ENCODE assay signal across 13 cellular contexts in genomic region chr5:142248853-142249462, GRCh38.
DNase-seq lines count a peak whose midpoint lies in the region; ATAC-seq and TF ChIP-seq lines count a peak whose summit lies in the region.
"Had no signal": no experiment of that assay in that cellular context is flagged by ENCODE, and none has a peak within 500 bp of the region (broad histone marks: within the 10 kb centered on the region; RNA-seq: fewer than 3 reads in every experiment).

No MANE protein-coding gene starts in this region.

- H3K23ac ChIP-seq in trophoblast cell (ENCODE audit: low read length), result no peak overlapping the region

- no peaks in the 10 kb centered on the region for H4K20me1 ChIP-seq in PC-3 (ENCODE audit: low read length)

- peak overlapping the region; percentile 61 for H2BK120ac ChIP-seq in trophoblast cell (ENCODE audit: insufficient read depth, low read length, poor library complexity)

- no peaks in the 10 kb centered on the region for H3K27me3 ChIP-seq in PC-3 (ENCODE audit: low read length)
- no peaks in the 10 kb centered on the region for H3K27me3 ChIP-seq in heart right ventricle
- no peaks in the 10 kb centered on the region for H3K27me3 ChIP-seq in trophoblast cell (ENCODE audit: insufficient read depth, low read length)

- 78 to 81% methylated on average over 14 of the region's 14 CpGs for WGBS in heart right ventricle, 2 donors
- no CpG with 5 or more reads among the region's 14 CpGs for WGBS in trophoblast cell (ENCODE audit: extremely low coverage, insufficient coverage, insufficient read length)

- H4K91ac ChIP-seq in trophoblast cell (ENCODE audit: low read depth, low read length), result no peak overlapping the region

- H3K36me3 ChIP-seq in PC-3 (ENCODE audit: low read depth, low read length) (no peaks in the 10 kb centered on the region), heart right ventricle (no peaks in the 10 kb centered on the region), trophoblast cell (ENCODE audit: control insufficient read depth in 1 of 2, insufficient read depth in 2 of 2, low read length in 2 of 2) (no peaks in the 10 kb centered on the region)

- H3F3A ChIP-seq in PC-3 (ENCODE audit: low read length, unreplicated experiment), result no peaks in the 10 kb centered on the region

- peak overlapping the region; percentile 39 for H2AK5ac ChIP-seq in trophoblast cell (ENCODE audit: low read length)

- DNase-seq in Daoy (ENCODE audit: low read depth) (peak; percentile 70), PC-3 (peak; percentile 80), heart right ventricle (peak; percentile 31 to 59), trophoblast cell (no peak)
- no peak for DNase-seq in activated CD4-positive, CD25-positive, alpha-beta regulatory T cell treated with anti-CD3 and anti-CD28 coated beads, Interleukin-2, amount 50 U/mL, for 72 hours
- no peak for DNase-seq in activated CD8-positive, alpha-beta memory T cell treated with anti-CD3 and anti-CD28 coated beads for 24 hours
- DNase-seq in stimulated activated CD4-positive, alpha-beta T cell treated with anti-CD3 and anti-CD28 coated beads, Interleukin-12 subunit alpha, Interleukin-12 subunit beta, amount 100 ng/mL, for 4 hours, result no peak
- DNase-seq: activated CD4-positive, CD25-positive, alpha-beta regulatory T cell; cortex of kidney; naive thymus-derived CD4-positive, alpha-beta T cell; stimulated activated CD4-positive, alpha-beta T cell treated with anti-CD3 and anti-CD28 coated beads, Interleukin-4, amount 100 ng/mL, for 1 hour; substantia nigra had no signal

- peak overlapping the region; percentile 2 for H2BK5ac ChIP-seq in trophoblast cell (ENCODE audit: low read depth, low read length, poor library complexity)

- peak overlapping the region; percentile 29 for H2BK12ac ChIP-seq in trophoblast cell (ENCODE audit: low read length)

- H3K4me1 ChIP-seq in PC-3 (ENCODE audit: insufficient read depth, low read length) (peaks cover 38% of the 10 kb centered on the region), heart right ventricle (peaks cover 0 to 16% (median 5%) of the 10 kb centered on the region in 9 donors), trophoblast cell (ENCODE audit: control insufficient read depth in 1 of 2, insufficient read depth in 2 of 2, low read length in 2 of 2) (peaks cover 12 to 13% of the 10 kb centered on the region in 2 experiments)

- peak; percentile 74 for ATAC-seq in PC-3
- ATAC-seq in heart right ventricle, result peak; percentile 37 to 80 (median 72)
- no peak for ATAC-seq in HG02970 (IDR thresholded peaks at IDR 0.05; ENCODE audit: low FRiP score, unreplicated experiment)
- ATAC-seq: naive thymus-derived CD4-positive, alpha-beta T cell had no signal

- H4K12ac ChIP-seq in trophoblast cell (ENCODE audit: low read depth, low read length), result no peak overlapping the region

- H3K4me2 ChIP-seq in PC-3 (ENCODE audit: low read length) (peak overlapping the region; percentile 71), trophoblast cell (ENCODE audit: low read length) (no peak overlapping the region)

- POLR2A ChIA-PET in PC-3 (lab: Charles Lee; ENCODE audit: unreplicated experiment), result interaction anchor here (0.5 to 0.9 kb wide), 4 partner anchors 20 to 62 kb away, joined by 3 to 5 read pairs (median 3); no protein-coding TSS in a partner anchor

- H3K27ac ChIP-seq in PC-3 (ENCODE audit: low read length), result peak overlapping the region; percentile 88
- no peak overlapping the region for H3K27ac ChIP-seq in heart right ventricle
- H3K27ac ChIP-seq in trophoblast cell (ENCODE audit: low read depth, low read length), result no peak overlapping the region

- peak overlapping the region; percentile 56 for H3K9ac ChIP-seq in PC-3 (ENCODE audit: low read length)
- no peak overlapping the region for H3K9ac ChIP-seq in trophoblast cell (ENCODE audit: low read length)

- H3K9me3 ChIP-seq in PC-3 (ENCODE audit: low read length) (no peaks in the 10 kb centered on the region), heart right ventricle (no peaks in the 10 kb centered on the region), trophoblast cell (ENCODE audit: insufficient read depth, low read depth, low read length) (no peaks in the 10 kb centered on the region)

- TF ChIP-seq CTCF in PC-3 (conservative IDR thresholded peaks at IDR 0.05; ENCODE audit: low read depth, low read length), result no peak
- no peak for TF ChIP-seq CTCF in heart right ventricle (IDR thresholded peaks at IDR 0.05)

- CTCF ChIA-PET in PC-3 (lab: Charles Lee), result interaction anchor here (0.6 kb wide), 1 partner anchor 300 kb away, joined by 4 read pairs; no protein-coding TSS in a partner anchor

- peak overlapping the region; percentile 29; the same call in 1 of the 2 replicates for H3K4me3 ChIP-seq in PC-3 (ENCODE audit: low read length)
- no peak overlapping the region for H3K4me3 ChIP-seq in heart right ventricle
- no peak overlapping the region for H3K4me3 ChIP-seq in trophoblast cell (ENCODE audit: low read depth, low read length)

- H3K9me2 ChIP-seq in PC-3 (replicated peaks; ENCODE audit: low read length), result no peaks in the 10 kb centered on the region

- H4K8ac ChIP-seq in trophoblast cell (ENCODE audit: low read depth, low read length), result peak overlapping the region; percentile 26

- intact Hi-C loops in PC-3 (cut with micrococcal nuclease) (loop anchor here (1.0 kb wide), 1 partner anchor 57 kb away; no protein-coding TSS in a partner anchor), heart right ventricle (cut with DNase I) (no loop called here)

- BruUV-seq in PC-3 (replicated peaks; lab: Mats Ljungman, UMichigan), result TSS peak; percentile 86

- no peak overlapping the region for H3K4ac ChIP-seq in trophoblast cell (ENCODE audit: low read depth, low read length)

- H3K79me1 ChIP-seq in trophoblast cell (ENCODE audit: low read length), result peaks cover 18% of the 10 kb centered on the region

- H3K79me2 ChIP-seq in PC-3 (ENCODE audit: low read length), result no peaks in the 10 kb centered on the region
- no peaks in the 10 kb centered on the region for H3K79me2 ChIP-seq in trophoblast cell (ENCODE audit: control insufficient read depth, insufficient read depth, low read length, poor library complexity)

- H3K18ac ChIP-seq in trophoblast cell (ENCODE audit: low read length), result no peak overlapping the region

- peak overlapping the region; percentile 29 for H3K14ac ChIP-seq in trophoblast cell (ENCODE audit: low read length)

- H2AFZ ChIP-seq in PC-3 (ENCODE audit: low read length), result peak overlapping the region; percentile 65
- no peak overlapping the region for H2AFZ ChIP-seq in trophoblast cell (ENCODE audit: insufficient read depth, low read length, poor library complexity)

Comparison
In these comparisons a context has a peak if more than half of its experiments do, and no peak if none do; other contexts are left out.
1. DNase-seq: peak in Daoy (single experiment), PC-3 (single experiment) and heart right ventricle (2 of 2); none in trophoblast cell (0 of 2), activated CD4-positive, CD25-positive, alpha-beta regulatory T cell treated with anti-CD3 and anti-CD28 coated beads, Interleukin-2, amount 50 U/mL, for 72 hours (single experiment), activated CD8-positive, alpha-beta memory T cell treated with anti-CD3 and anti-CD28 coated beads for 24 hours (single experiment) and stimulated activated CD4-positive, alpha-beta T cell treated with anti-CD3 and anti-CD28 coated beads, Interleukin-12 subunit alpha, Interleukin-12 subunit beta, amount 100 ng/mL, for 4 hours (single experiment).